In genomic region chr2:21043744-21044532, GRCh38 we compare ENCODE assay signal across 9 cellular contexts. TPM values are rescaled to one million over a fixed set of nuclear protein-coding genes. Genes with fewer than 3 reads are reported as not detected.
DNase-seq lines count a peak whose midpoint lies in the region; ATAC-seq, FAIRE-seq and TF ChIP-seq lines count a peak whose summit lies in the region.
"Had no signal": no experiment of that assay in that cellular context is flagged by ENCODE, and none has a peak within 500 bp of the region (broad histone marks: within the 10 kb centered on the region; RNA-seq: fewer than 3 reads in every experiment).

A gene with protein sequence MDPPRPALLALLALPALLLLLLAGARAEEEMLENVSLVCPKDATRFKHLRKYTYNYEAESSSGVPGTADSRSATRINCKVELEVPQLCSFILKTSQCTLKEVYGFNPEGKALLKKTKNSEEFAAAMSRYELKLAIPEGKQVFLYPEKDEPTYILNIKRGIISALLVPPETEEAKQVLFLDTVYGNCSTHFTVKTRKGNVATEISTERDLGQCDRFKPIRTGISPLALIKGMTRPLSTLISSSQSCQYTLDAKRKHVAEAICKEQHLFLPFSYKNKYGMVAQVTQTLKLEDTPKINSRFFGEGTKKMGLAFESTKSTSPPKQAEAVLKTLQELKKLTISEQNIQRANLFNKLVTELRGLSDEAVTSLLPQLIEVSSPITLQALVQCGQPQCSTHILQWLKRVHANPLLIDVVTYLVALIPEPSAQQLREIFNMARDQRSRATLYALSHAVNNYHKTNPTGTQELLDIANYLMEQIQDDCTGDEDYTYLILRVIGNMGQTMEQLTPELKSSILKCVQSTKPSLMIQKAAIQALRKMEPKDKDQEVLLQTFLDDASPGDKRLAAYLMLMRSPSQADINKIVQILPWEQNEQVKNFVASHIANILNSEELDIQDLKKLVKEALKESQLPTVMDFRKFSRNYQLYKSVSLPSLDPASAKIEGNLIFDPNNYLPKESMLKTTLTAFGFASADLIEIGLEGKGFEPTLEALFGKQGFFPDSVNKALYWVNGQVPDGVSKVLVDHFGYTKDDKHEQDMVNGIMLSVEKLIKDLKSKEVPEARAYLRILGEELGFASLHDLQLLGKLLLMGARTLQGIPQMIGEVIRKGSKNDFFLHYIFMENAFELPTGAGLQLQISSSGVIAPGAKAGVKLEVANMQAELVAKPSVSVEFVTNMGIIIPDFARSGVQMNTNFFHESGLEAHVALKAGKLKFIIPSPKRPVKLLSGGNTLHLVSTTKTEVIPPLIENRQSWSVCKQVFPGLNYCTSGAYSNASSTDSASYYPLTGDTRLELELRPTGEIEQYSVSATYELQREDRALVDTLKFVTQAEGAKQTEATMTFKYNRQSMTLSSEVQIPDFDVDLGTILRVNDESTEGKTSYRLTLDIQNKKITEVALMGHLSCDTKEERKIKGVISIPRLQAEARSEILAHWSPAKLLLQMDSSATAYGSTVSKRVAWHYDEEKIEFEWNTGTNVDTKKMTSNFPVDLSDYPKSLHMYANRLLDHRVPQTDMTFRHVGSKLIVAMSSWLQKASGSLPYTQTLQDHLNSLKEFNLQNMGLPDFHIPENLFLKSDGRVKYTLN (N-terminal part only) (minus strand): TSS chr2:21044073. CDS start chr2:21043945, 128 bp downstream.

- H3K36me3 Mint-ChIP-seq in astrocyte (ENCODE audit: low read depth, unreplicated experiment) = no peaks in the 10 kb centered on the region
- H3K36me3 Mint-ChIP-seq in stimulated activated effector memory CD8-positive, alpha-beta T cell treated with anti-CD3 and anti-CD28 coated beads, Interleukin-12 subunit alpha, Interleukin-12 subunit beta, amount 100 ng/mL, for 72 hours = no peaks in the 10 kb centered on the region
- no peaks in the 10 kb centered on the region for H3K36me3 Mint-ChIP-seq in activated T-cell treated with anti-CD3 and anti-CD28 coated beads, Interleukin-2, amount 50 U/mL, for 72 hours (ENCODE audit: insufficient read depth in 2 of 2)

- no peaks in the 10 kb centered on the region for H3K79me2 ChIP-seq in astrocyte (ENCODE audit: insufficient read depth, low read length)
- no peaks in the 10 kb centered on the region for H3K79me2 ChIP-seq in keratinocyte (ENCODE audit: control insufficient read depth, insufficient read depth, low read length)

- dilution Hi-C loops in keratinocyte (cut with MboI; ENCODE audit: extremely low pct_ligation_motif_present, low sequenced_read_pairs) = no loop called here

- H2AFZ ChIP-seq in astrocyte (ENCODE audit: low read depth, low read length) (no peak within 1 kb of the TSS), keratinocyte (ENCODE audit: control insufficient read depth, low read length) (no peak within 1 kb of the TSS)

- no peak for TF ChIP-seq CTCF in astrocyte (IDR thresholded peaks at IDR 0.05; ENCODE audit: insufficient read depth, low read depth, low read length)
- no peak for TF ChIP-seq CTCF in keratinocyte (optimal IDR thresholded peaks at IDR 0.05 in 1 of 3, IDR thresholded peaks at IDR 0.05 in 1 of 3, conservative IDR thresholded peaks at IDR 0.05 in 1 of 3; ENCODE audit: extremely low read depth in 1 of 3, insufficient read depth in 2 of 3, low read length in 3 of 3)

- no peak within 1 kb of the TSS for H3K4me3 ChIP-seq in astrocyte (ENCODE audit: insufficient read depth, low read depth, low read length)
- no peak within 1 kb of the TSS for H3K4me3 ChIP-seq in keratinocyte (ENCODE audit: control insufficient read depth in 2 of 3, extremely low read depth in 1 of 3, insufficient read depth in 2 of 3, low read depth in 1 of 3, low read length in 3 of 3)

- peaks cover 2% of the 10 kb centered on the region for H3K9me3 Mint-ChIP-seq in astrocyte (ENCODE audit: unreplicated experiment)
- H3K9me3 Mint-ChIP-seq in stimulated activated effector memory CD8-positive, alpha-beta T cell treated with anti-CD3 and anti-CD28 coated beads, Interleukin-12 subunit alpha, Interleukin-12 subunit beta, amount 100 ng/mL, for 72 hours = no peaks in the 10 kb centered on the region
- H3K9me3 Mint-ChIP-seq in activated T-cell treated with anti-CD3 and anti-CD28 coated beads, Interleukin-2, amount 50 U/mL, for 72 hours = no peaks in the 10 kb centered on the region

- H4K20me1 ChIP-seq in astrocyte (ENCODE audit: insufficient read depth, low read length) = no peaks in the 10 kb centered on the region
- no peaks in the 10 kb centered on the region for H4K20me1 ChIP-seq in keratinocyte (ENCODE audit: control insufficient read depth, extremely low read depth, insufficient read depth, low read length)

- no peak for DNase-seq in astrocyte (ENCODE audit: low read depth)
- DNase-seq in keratinocyte (ENCODE audit: low read depth, low spot score) = no peak
- no peak for DNase-seq in stimulated activated effector memory CD8-positive, alpha-beta T cell treated with anti-CD3 and anti-CD28 coated beads, Interleukin-12 subunit alpha, Interleukin-12 subunit beta, amount 100 ng/mL, for 72 hours (ENCODE audit: low spot score in 2 of 2)
- no peak for DNase-seq in activated CD4-positive, CD25-positive, alpha-beta regulatory T cell treated with anti-CD3 and anti-CD28 coated beads, Interleukin-2, amount 50 U/mL, for 72 hours
- no peak for DNase-seq in RKO (ENCODE audit: low spot score)
- no peak for DNase-seq in activated T-cell treated with anti-CD3 and anti-CD28 coated beads, Interleukin-2, amount 50 U/mL, for 72 hours
- DNase-seq: MV-4-11 had no signal

- H3K4me1 ChIP-seq in astrocyte (ENCODE audit: insufficient read depth, low read length) (no peaks in the 10 kb centered on the region), keratinocyte (ENCODE audit: control insufficient read depth, extremely low read depth, insufficient read depth, low read length) (no peaks in the 10 kb centered on the region)

- H3K27ac ChIP-seq in astrocyte (ENCODE audit: low read depth, low read length) (no peak within 1 kb of the TSS), keratinocyte (ENCODE audit: control insufficient read depth, insufficient read depth, low read length) (no peak within 1 kb of the TSS)

- H3K9ac ChIP-seq in astrocyte (ENCODE audit: low read length) (no peak within 1 kb of the TSS), keratinocyte (ENCODE audit: control insufficient read depth, extremely low read depth, insufficient read depth, low read length) (no peak within 1 kb of the TSS)

- FAIRE-seq in astrocyte (lab: Jason Lieb, UNC) = no peak
- FAIRE-seq in keratinocyte (lab: Jason Lieb, UNC) = no peak

- H3K4me3 Mint-ChIP-seq in astrocyte (ENCODE audit: unreplicated experiment) = peak within 1 kb of the TSS; percentile 66
- H3K4me3 Mint-ChIP-seq in stimulated activated effector memory CD8-positive, alpha-beta T cell treated with anti-CD3 and anti-CD28 coated beads, Interleukin-12 subunit alpha, Interleukin-12 subunit beta, amount 100 ng/mL, for 72 hours = no peak within 1 kb of the TSS
- H3K4me3 Mint-ChIP-seq in activated T-cell treated with anti-CD3 and anti-CD28 coated beads, Interleukin-2, amount 50 U/mL, for 72 hours = peak within 1 kb of the TSS in 1 of 2 donors; percentile 19

- H3K27me3 ChIP-seq in astrocyte (ENCODE audit: insufficient read depth, low read length) (peaks cover 4% of the 10 kb centered on the region), keratinocyte (ENCODE audit: control insufficient read depth, extremely low read depth, insufficient read depth, low read length) (peaks cover 24% of the 10 kb centered on the region)

- ATAC-seq in HG03103 (IDR thresholded peaks at IDR 0.05; ENCODE audit: low read depth, unreplicated experiment) (peak; percentile 28), GM21528 (IDR thresholded peaks at IDR 0.05; ENCODE audit: low FRiP score, unreplicated experiment) (no peak)
- peak; percentile 41 for ATAC-seq in stimulated activated effector memory CD8-positive, alpha-beta T cell treated with anti-CD3 and anti-CD28 coated beads, Interleukin-12 subunit alpha, Interleukin-12 subunit beta, amount 100 ng/mL, for 72 hours
- no peak for ATAC-seq in activated T-cell treated with anti-CD3 and anti-CD28 coated beads, Interleukin-2, amount 50 U/mL, for 72 hours (replicated peaks in 1 of 2)

- H3K27ac Mint-ChIP-seq in astrocyte (ENCODE audit: unreplicated experiment) = no peak within 1 kb of the TSS
- no peak within 1 kb of the TSS for H3K27ac Mint-ChIP-seq in stimulated activated effector memory CD8-positive, alpha-beta T cell treated with anti-CD3 and anti-CD28 coated beads, Interleukin-12 subunit alpha, Interleukin-12 subunit beta, amount 100 ng/mL, for 72 hours
- no peak within 1 kb of the TSS for H3K27ac Mint-ChIP-seq in activated T-cell treated with anti-CD3 and anti-CD28 coated beads, Interleukin-2, amount 50 U/mL, for 72 hours

- no peaks in the 10 kb centered on the region for H3K36me3 ChIP-seq in astrocyte (ENCODE audit: insufficient read depth, low read length)
- H3K36me3 ChIP-seq in keratinocyte (ENCODE audit: control insufficient read depth in 2 of 2, extremely low read depth in 1 of 2, insufficient read depth in 2 of 2, low read length in 2 of 2) = no peaks in the 10 kb centered on the region

- H3K4me1 Mint-ChIP-seq in astrocyte (ENCODE audit: low read depth, unreplicated experiment) = peaks cover 6% of the 10 kb centered on the region
- no peaks in the 10 kb centered on the region for H3K4me1 Mint-ChIP-seq in stimulated activated effector memory CD8-positive, alpha-beta T cell treated with anti-CD3 and anti-CD28 coated beads, Interleukin-12 subunit alpha, Interleukin-12 subunit beta, amount 100 ng/mL, for 72 hours
- H3K4me1 Mint-ChIP-seq in activated T-cell treated with anti-CD3 and anti-CD28 coated beads, Interleukin-2, amount 50 U/mL, for 72 hours (ENCODE audit: low read depth) = peaks cover 5% of the 10 kb centered on the region

- peaks cover 51% of the 10 kb centered on the region for H3K27me3 Mint-ChIP-seq in astrocyte (ENCODE audit: low read depth, unreplicated experiment)
- H3K27me3 Mint-ChIP-seq in activated T-cell treated with anti-CD3 and anti-CD28 coated beads, Interleukin-2, amount 50 U/mL, for 72 hours (ENCODE audit: low read depth) = peaks cover 22% of the 10 kb centered on the region

- no peaks in the 10 kb centered on the region for H3K9me1 ChIP-seq in keratinocyte (ENCODE audit: control insufficient read depth, extremely low read depth, insufficient read depth, low read length)

- H3K9me3 ChIP-seq in astrocyte (ENCODE audit: insufficient read depth, low read depth, low read length) (no peaks in the 10 kb centered on the region), keratinocyte (ENCODE audit: control insufficient read depth, low read depth, low read length) (no peaks in the 10 kb centered on the region)

- H3K4me2 ChIP-seq in astrocyte (ENCODE audit: low read length) = no peak within 1 kb of the TSS
- H3K4me2 ChIP-seq in keratinocyte (ENCODE audit: control insufficient read depth, extremely low read depth, insufficient read depth, low read depth, low read length) = peak within 1 kb of the TSS; percentile 12

RNA-seq across cellular contexts. Expression of the gene that starts here (rescaled TPM):
- total RNA-seq in astrocyte = 0.05 and 0.07 TPM in 2 replicates
- polyA plus RNA-seq in keratinocyte = 0.01 TPM in 2 of 3 replicates, not detected in the other
- polyA plus RNA-seq in keratinocyte (2011; ENCODE audit: low read depth) = 0.50 TPM
- polyA plus RNA-seq in keratinocyte (2011; cell fraction: cytosol; rRNA removed) = 0.01 TPM in 1 of 2 replicates, not detected in the other
- 0.03 TPM in 1 of 2 replicates, not detected in the other for polyA plus RNA-seq in keratinocyte (2011; cell fraction: nucleus; rRNA removed)
- 0.34 TPM in 1 of 2 replicates, not detected in the other for polyA plus RNA-seq in keratinocyte (2012; ENCODE audit: low replicate concordance)
- polyA minus RNA-seq in keratinocyte = 0.06 to 0.75 TPM (median 0.26 TPM) in 3 replicates
- polyA minus RNA-seq in keratinocyte (2011; cell fraction: cytosol; rRNA and poly(A)+ RNA removed) = 0.19 TPM
- polyA minus RNA-seq in keratinocyte (2011; cell fraction: nucleus; rRNA and poly(A)+ RNA removed) = 0.11 and 0.16 TPM in 2 replicates
- not detected for total RNA-seq in activated T-cell treated with anti-CD3 and anti-CD28 coated beads, Interleukin-2, amount 50 U/mL, for 72 hours

Comparison
In these comparisons a context has a peak if more than half of its experiments do, and no peak if none do; other contexts are left out.
1. ATAC-seq: peak in HG03103 (single experiment) and stimulated activated effector memory CD8-positive, alpha-beta T cell treated with anti-CD3 and anti-CD28 coated beads, Interleukin-12 subunit alpha, Interleukin-12 subunit beta, amount 100 ng/mL, for 72 hours (single experiment); none in GM21528 (single experiment) and activated T-cell treated with anti-CD3 and anti-CD28 coated beads, Interleukin-2, amount 50 U/mL, for 72 hours (0 of 2).